9 cellular contexts compared by ENCODE assay signal in genomic region chr16:4273858-4274291, GRCh38. TPM values are rescaled to one million over a fixed set of nuclear protein-coding genes. Genes with fewer than 3 reads are reported as not detected.
DNase-seq lines count a peak whose midpoint lies in the region; ATAC-seq, FAIRE-seq and TF ChIP-seq lines count a peak whose summit lies in the region.
"Had no signal": no experiment of that assay in that cellular context is flagged by ENCODE, and none has a peak within 500 bp of the region (broad histone marks: within the 10 kb centered on the region; RNA-seq: fewer than 3 reads in every experiment).

No MANE protein-coding gene starts in this region.

- intact Hi-C loops in MCF 10A (cut with micrococcal nuclease), result loop anchor here (2.0 to 5.0 kb wide), 2 partner anchors 35 to 128 kb away; no protein-coding TSS in a partner anchor

- CTCF ChIA-PET in MCF 10A (lab: Yijun Ruan, JAX), result interaction anchor here (0.6 to 2.8 kb wide), 9 partner anchors 10 to 117 kb away, joined by 3 to 20 read pairs (median 4); no protein-coding TSS in a partner anchor

- H3K9me1 ChIP-seq in keratinocyte (ENCODE audit: control insufficient read depth, extremely low read depth, insufficient read depth, low read length), result no peaks in the 10 kb centered on the region

- H3K27me3 ChIP-seq in SU-DHL-6 (ENCODE audit: low read length), result no peaks in the 10 kb centered on the region
- H3K27me3 ChIP-seq in keratinocyte (ENCODE audit: control insufficient read depth, extremely low read depth, insufficient read depth, low read length), result no peaks in the 10 kb centered on the region

- H3K4me3 ChIP-seq in SU-DHL-6 (ENCODE audit: insufficient read depth, low read length, poor library complexity, severe bottlenecking) (peak overlapping the region; percentile 95), keratinocyte (ENCODE audit: control insufficient read depth in 2 of 3, extremely low read depth in 1 of 3, insufficient read depth in 2 of 3, low read depth in 1 of 3, low read length in 3 of 3) (peak overlapping the region; percentile 68 to 76 (median 76))

- H3K4me1 ChIP-seq in keratinocyte (ENCODE audit: control insufficient read depth, extremely low read depth, insufficient read depth, low read length), result peaks cover 16% of the 10 kb centered on the region

- H4K20me1 ChIP-seq in SU-DHL-6 (ENCODE audit: low read depth, low read length) (no peaks in the 10 kb centered on the region), keratinocyte (ENCODE audit: control insufficient read depth, extremely low read depth, insufficient read depth, low read length) (no peaks in the 10 kb centered on the region)

- peak overlapping the region; percentile 66 for H2AFZ ChIP-seq in SU-DHL-6 (ENCODE audit: low read depth, low read length, severe bottlenecking)
- peak overlapping the region; percentile 76 for H2AFZ ChIP-seq in keratinocyte (ENCODE audit: control insufficient read depth, low read length)

- H3K79me2 ChIP-seq in SU-DHL-6 (ENCODE audit: insufficient read depth, low read length) (peaks cover 26% of the 10 kb centered on the region), keratinocyte (ENCODE audit: control insufficient read depth, insufficient read depth, low read length) (peaks cover 23% of the 10 kb centered on the region)

- H3K4me1 Mint-ChIP-seq in MCF 10A (ENCODE audit: insufficient read depth, unreplicated experiment), result peaks cover 5% of the 10 kb centered on the region

- POLR2A ChIA-PET in MCF 10A (lab: Yijun Ruan, JAX), result interaction anchor here (0.5 to 4.0 kb wide), 22 partner anchors 9 to 417 kb away, joined by 3 to 34 read pairs (median 4); partner anchors contain the start of genes GLIS2, HMOX2 and PAM16

- H3K9me3 ChIP-seq in SU-DHL-6 (ENCODE audit: insufficient read depth, low read length), result no peaks in the 10 kb centered on the region
- H3K9me3 ChIP-seq in keratinocyte (ENCODE audit: control insufficient read depth, low read depth, low read length), result no peaks in the 10 kb centered on the region

- peaks cover 9% of the 10 kb centered on the region for H3K36me3 Mint-ChIP-seq in MCF 10A (ENCODE audit: insufficient read depth, unreplicated experiment)

- H3K9me2 ChIP-seq in SU-DHL-6 (replicated peaks; ENCODE audit: insufficient read depth, low read length), result no peaks in the 10 kb centered on the region

- H3K4me2 ChIP-seq in SU-DHL-6 (ENCODE audit: low read depth, low read length, poor library complexity, severe bottlenecking), result peak overlapping the region; percentile 87
- peak overlapping the region; percentile 82 for H3K4me2 ChIP-seq in keratinocyte (ENCODE audit: control insufficient read depth, extremely low read depth, insufficient read depth, low read depth, low read length)

- H3F3A ChIP-seq in SU-DHL-6 (ENCODE audit: insufficient read depth), result peaks cover 8% of the 10 kb centered on the region

- TF ChIP-seq CTCF in SU-DHL-6 (IDR thresholded peaks at IDR 0.05; ENCODE audit: insufficient read depth, low read length, poor library complexity, severe bottlenecking), result no peak
- peak; percentile 32 for TF ChIP-seq CTCF in MCF 10A (IDR thresholded peaks at IDR 0.05; ENCODE audit: unreplicated experiment)
- peak in 2 of 3 experiments; percentile 47 to 61 for TF ChIP-seq CTCF in keratinocyte (optimal IDR thresholded peaks at IDR 0.05 in 1 of 3, IDR thresholded peaks at IDR 0.05 in 1 of 3, conservative IDR thresholded peaks at IDR 0.05 in 1 of 3; ENCODE audit: extremely low read depth in 1 of 3, insufficient read depth in 2 of 3, low read length in 3 of 3)

- dilution Hi-C loops in keratinocyte (cut with MboI; ENCODE audit: extremely low pct_ligation_motif_present, low sequenced_read_pairs), result no loop called here

- no TSS peak for BruUV-seq in MCF 10A (replicated peaks; lab: Mats Ljungman, UMichigan)

- peak overlapping the region; percentile 84 for H3K4me3 Mint-ChIP-seq in MCF 10A (ENCODE audit: unreplicated experiment)

- H3K9ac ChIP-seq in SU-DHL-6 (ENCODE audit: low read length) (peak overlapping the region; percentile 78), keratinocyte (ENCODE audit: control insufficient read depth, extremely low read depth, insufficient read depth, low read length) (peak overlapping the region; percentile 66)

- H3K27me3 Mint-ChIP-seq in MCF 10A (ENCODE audit: insufficient read depth, unreplicated experiment), result no peaks in the 10 kb centered on the region

- H3K27ac ChIP-seq in SU-DHL-6 (ENCODE audit: low read depth, low read length) (peak overlapping the region; percentile 80), keratinocyte (ENCODE audit: control insufficient read depth, insufficient read depth, low read length) (peak overlapping the region; percentile 58)

- no peaks in the 10 kb centered on the region for H3K9me3 Mint-ChIP-seq in MCF 10A (ENCODE audit: unreplicated experiment)

- peak; percentile 9 for ATAC-seq in HG03354 (IDR thresholded peaks at IDR 0.05; ENCODE audit: poor library complexity, severe bottlenecking, unreplicated experiment)

- peak; percentile 33 for DNase-seq in DMS79 treated with DMSO at 0.1 percent for 48 hours (lab: John Stamatoyannopoulos, UW)
- peak; percentile 63 for DNase-seq in MCF 10A (ENCODE audit: unreplicated experiment)
- DNase-seq in keratinocyte (ENCODE audit: low read depth, low spot score), result no peak
- peak; percentile 24 for DNase-seq in stimulated activated CD4-positive, alpha-beta T cell treated with anti-CD3 and anti-CD28 coated beads, Interleukin-2, amount 100 ng/mL, for 4 hours (ENCODE audit: low read depth)
- DNase-seq in NK-92 treated with Interleukin-12 subunit alpha and Interleukin-12 subunit beta, amount 100 ng/mL, for 24 hours (lab: John Stamatoyannopoulos, UW), result no peak
- DNase-seq in amniotic stem cell (lab: John Stamatoyannopoulos, UW), result no peak

- H3K36me3 ChIP-seq in SU-DHL-6 (ENCODE audit: low read length), result no peaks in the 10 kb centered on the region
- peaks cover 0 to 1% of the 10 kb centered on the region in 2 experiments for H3K36me3 ChIP-seq in keratinocyte (ENCODE audit: control insufficient read depth in 2 of 2, extremely low read depth in 1 of 2, insufficient read depth in 2 of 2, low read length in 2 of 2)

- FAIRE-seq in keratinocyte (lab: Jason Lieb, UNC), result no peak
- FAIRE-seq: colon had no signal

- H3K27ac Mint-ChIP-seq in MCF 10A (ENCODE audit: low read depth, unreplicated experiment), result peak overlapping the region; percentile 82

RNA-seq across cellular contexts. Expression of gene TFAP4, which starts 1.1 kb away (rescaled TPM):
- 15.5 and 23.9 TPM in 2 replicates for total RNA-seq in MCF 10A (2022)
- 4.9 to 9.2 TPM (median 6.7 TPM) in 3 replicates for polyA plus RNA-seq in keratinocyte
- polyA plus RNA-seq in keratinocyte (2011; ENCODE audit: low read depth), result 6.1 TPM
- polyA plus RNA-seq in keratinocyte (2011; cell fraction: cytosol; rRNA removed), result 2.0 and 3.6 TPM in 2 replicates
- 3.5 and 4.4 TPM in 2 replicates for polyA plus RNA-seq in keratinocyte (2011; cell fraction: nucleus; rRNA removed)
- 5.0 and 10.4 TPM in 2 replicates for polyA plus RNA-seq in keratinocyte (2012; ENCODE audit: low replicate concordance)
- 7.8 to 17.9 TPM (median 17.2 TPM) in 3 replicates for polyA minus RNA-seq in keratinocyte
- polyA minus RNA-seq in keratinocyte (2011; cell fraction: cytosol; rRNA and poly(A)+ RNA removed), result 14.8 TPM
- polyA minus RNA-seq in keratinocyte (2011; cell fraction: nucleus; rRNA and poly(A)+ RNA removed), result 2.0 and 2.8 TPM in 2 replicates

RNA-seq across cellular contexts. Expression of gene SRL, which starts 32.0 kb away (rescaled TPM):
- not detected in 2 replicates for total RNA-seq in MCF 10A (2022)
- polyA plus RNA-seq in keratinocyte, result not detected in 3 replicates
- not detected for polyA plus RNA-seq in keratinocyte (2011; ENCODE audit: low read depth)
- polyA plus RNA-seq in keratinocyte (2011; cell fraction: cytosol; rRNA removed), result 0.02 TPM in 1 of 2 replicates, not detected in the other
- not detected in 2 replicates for polyA plus RNA-seq in keratinocyte (2011; cell fraction: nucleus; rRNA removed)
- polyA plus RNA-seq in keratinocyte (2012; ENCODE audit: low replicate concordance), result 0.03 TPM in 1 of 2 replicates, not detected in the other
- polyA minus RNA-seq in keratinocyte, result not detected in 3 replicates
- polyA minus RNA-seq in keratinocyte (2011; cell fraction: cytosol; rRNA and poly(A)+ RNA removed), result not detected
- polyA minus RNA-seq in keratinocyte (2011; cell fraction: nucleus; rRNA and poly(A)+ RNA removed), result not detected in 2 replicates

RNA-seq across cellular contexts. Expression of gene GLIS2, which starts 42.0 kb away (rescaled TPM):
- 14.7 and 15.8 TPM in 2 replicates for total RNA-seq in MCF 10A (2022)
- polyA plus RNA-seq in keratinocyte, result 0.63 to 2.3 TPM (median 1.0 TPM) in 3 replicates
- polyA plus RNA-seq in keratinocyte (2011; ENCODE audit: low read depth), result 1.1 TPM
- polyA plus RNA-seq in keratinocyte (2011; cell fraction: cytosol; rRNA removed), result 1.6 and 3.7 TPM in 2 replicates
- polyA plus RNA-seq in keratinocyte (2011; cell fraction: nucleus; rRNA removed), result 4.6 and 5.9 TPM in 2 replicates
- polyA plus RNA-seq in keratinocyte (2012; ENCODE audit: low replicate concordance), result 2.9 and 5.1 TPM in 2 replicates
- polyA minus RNA-seq in keratinocyte, result 1.7 to 9.7 TPM (median 1.9 TPM) in 3 replicates
- polyA minus RNA-seq in keratinocyte (2011; cell fraction: cytosol; rRNA and poly(A)+ RNA removed), result 6.5 TPM
- 2.2 TPM in 2 replicates for polyA minus RNA-seq in keratinocyte (2011; cell fraction: nucleus; rRNA and poly(A)+ RNA removed)

Comparison
In these comparisons a context has a peak if more than half of its experiments do, and no peak if none do; other contexts are left out.
1. DNase-seq: peak in DMS79 treated with DMSO at 0.1 percent for 48 hours (single experiment), MCF 10A (single experiment) and stimulated activated CD4-positive, alpha-beta T cell treated with anti-CD3 and anti-CD28 coated beads, Interleukin-2, amount 100 ng/mL, for 4 hours (single experiment); none in keratinocyte (single experiment), NK-92 treated with Interleukin-12 subunit alpha and Interleukin-12 subunit beta, amount 100 ng/mL, for 24 hours (single experiment) and amniotic stem cell (single experiment).